Comparison of ENCODE assay signal across 18 cellular contexts in the genomic region with DNA sequence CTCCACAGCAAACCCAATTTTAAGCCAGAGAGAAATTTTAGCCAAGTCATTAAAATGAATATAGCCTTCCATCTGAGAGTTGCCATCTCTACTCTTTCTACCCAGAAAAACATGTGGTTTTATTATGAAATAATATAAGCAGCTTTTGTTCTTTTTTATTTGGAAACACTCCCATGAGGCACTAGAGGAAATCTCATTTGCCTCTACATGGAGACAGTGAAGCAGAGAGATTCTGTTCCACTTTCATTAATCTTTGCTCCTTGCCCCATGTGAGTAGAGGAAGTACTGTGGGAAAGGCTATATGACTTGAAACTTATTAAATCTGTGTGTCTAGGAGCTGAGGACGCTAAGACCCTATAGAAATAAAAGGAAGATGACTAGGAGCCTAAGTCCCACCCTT.
DNase-seq lines count a peak whose midpoint lies in the region; ATAC-seq and TF ChIP-seq lines count a peak whose summit lies in the region.
"Had no signal": no experiment of that assay in that cellular context is flagged by ENCODE, and none has a peak within 500 bp of the region (broad histone marks: within the 10 kb centered on the region; RNA-seq: fewer than 3 reads in every experiment).

No MANE protein-coding gene starts in this region.

- no peaks in the 10 kb centered on the region for H3K27me3 ChIP-seq in cardiac muscle cell
- H3K27me3 ChIP-seq in testis, result no peaks in the 10 kb centered on the region
- no peaks in the 10 kb centered on the region for H3K27me3 ChIP-seq in ascending aorta
- H3K27me3 ChIP-seq: SJSA1 had no signal

- ATAC-seq in Right ventricle myocardium superior (ENCODE audit: poor library complexity) (no peak), WTC11 (no peak)
- ATAC-seq: HepG2 had no signal

- CTCF ChIA-PET in WTC11 (lab: Charles Lee), result interaction anchor here (1.0 kb wide), 1 partner anchor 111 kb away, joined by 3 read pairs; a partner anchor contains a TSS

- 67 to 76% methylated on average over 1 of the region's 1 CpG for WGBS in testis, 2 donors

- POLR2A ChIA-PET in WTC11 (lab: Charles Lee), result no interaction called here

- H3K4me3 Mint-ChIP-seq in WTC11, result no peak overlapping the region
- H3K4me3 Mint-ChIP-seq in activated T-helper 1 cell treated with anti-CD3 and anti-CD28 coated beads, Interleukin-12 subunit alpha, Interleukin-12 subunit beta, Interleukin-2, Interleukin-4 antibody, amounts not matched to agents 30 ng/mL and 10 ng/mL and 1 ng/mL, durations not matched to agents 14 hours and 24 hours and 36 hours, result no peak overlapping the region

- no peaks in the 10 kb centered on the region for H3K9me3 ChIP-seq in cardiac muscle cell (ENCODE audit: low read depth)
- no peaks in the 10 kb centered on the region for H3K9me3 ChIP-seq in testis
- H3K9me3 ChIP-seq in ascending aorta, result no peaks in the 10 kb centered on the region
- H3K9me3 ChIP-seq: HAP-1, SJSA1 had no signal

- peak overlapping the region; percentile 91 for H3K27ac ChIP-seq in cardiac muscle cell
- no peak overlapping the region for H3K27ac ChIP-seq in testis
- H3K27ac ChIP-seq in ascending aorta, result no peak overlapping the region
- H3K27ac ChIP-seq: HL-60, SJSA1 had no signal

- intact Hi-C loops in Right ventricle myocardium superior (cut with DNase I), result no loop called here
- intact Hi-C loops in testis (cut with DNase I; ENCODE audit: low total_unique reads), result no loop called here
- intact Hi-C loops in activated T-helper 1 cell treated with anti-CD3 and anti-CD28 coated beads, Interleukin-12 subunit alpha, Interleukin-12 subunit beta, Interleukin-2, Interleukin-4 antibody, amounts not matched to agents 30 ng/mL and 10 ng/mL and 1 ng/mL, durations not matched to agents 14 hours and 24 hours and 36 hours (cut with micrococcal nuclease), result no loop called here
- intact Hi-C loops in ascending aorta (cut with DNase I), result loop anchor here (5.0 kb wide), 1 partner anchor 37 kb away; no protein-coding TSS in a partner anchor

- H3K4me1 ChIP-seq in cardiac muscle cell (ENCODE audit: low read depth) (peaks cover 81% of the 10 kb centered on the region), testis (no peaks in the 10 kb centered on the region), ascending aorta (no peaks in the 10 kb centered on the region)
- H3K4me1 ChIP-seq: HAP-1 had no signal

- no peaks in the 10 kb centered on the region for H3K27me3 Mint-ChIP-seq in WTC11 (ENCODE audit: low read depth)
- H3K27me3 Mint-ChIP-seq in activated T-helper 1 cell treated with anti-CD3 and anti-CD28 coated beads, Interleukin-12 subunit alpha, Interleukin-12 subunit beta, Interleukin-2, Interleukin-4 antibody, amounts not matched to agents 30 ng/mL and 10 ng/mL and 1 ng/mL, durations not matched to agents 14 hours and 24 hours and 36 hours (ENCODE audit: insufficient read depth), result no peaks in the 10 kb centered on the region

- H3K36me3 Mint-ChIP-seq in WTC11, result no peaks in the 10 kb centered on the region
- no peaks in the 10 kb centered on the region for H3K36me3 Mint-ChIP-seq in activated T-helper 1 cell treated with anti-CD3 and anti-CD28 coated beads, Interleukin-12 subunit alpha, Interleukin-12 subunit beta, Interleukin-2, Interleukin-4 antibody, amounts not matched to agents 30 ng/mL and 10 ng/mL and 1 ng/mL, durations not matched to agents 14 hours and 24 hours and 36 hours (ENCODE audit: low read depth)

- H3K27ac Mint-ChIP-seq in WTC11, result no peak overlapping the region
- no peak overlapping the region for H3K27ac Mint-ChIP-seq in activated T-helper 1 cell treated with anti-CD3 and anti-CD28 coated beads, Interleukin-12 subunit alpha, Interleukin-12 subunit beta, Interleukin-2, Interleukin-4 antibody, amounts not matched to agents 30 ng/mL and 10 ng/mL and 1 ng/mL, durations not matched to agents 14 hours and 24 hours and 36 hours

- H3K36me3 ChIP-seq in cardiac muscle cell, result no peaks in the 10 kb centered on the region
- H3K36me3 ChIP-seq in testis (ENCODE audit: low read depth, missing control alignments), result no peaks in the 10 kb centered on the region
- H3K36me3 ChIP-seq in ascending aorta, result no peaks in the 10 kb centered on the region
- H3K36me3 ChIP-seq: HAP-1, SJSA1 had no signal

- no peaks in the 10 kb centered on the region for H3K9me3 Mint-ChIP-seq in WTC11
- no peaks in the 10 kb centered on the region for H3K9me3 Mint-ChIP-seq in activated T-helper 1 cell treated with anti-CD3 and anti-CD28 coated beads, Interleukin-12 subunit alpha, Interleukin-12 subunit beta, Interleukin-2, Interleukin-4 antibody, amounts not matched to agents 30 ng/mL and 10 ng/mL and 1 ng/mL, durations not matched to agents 14 hours and 24 hours and 36 hours

- TF ChIP-seq CTCF in cardiac muscle cell (IDR thresholded peaks at IDR 0.05; ENCODE audit: low read depth, low read length) (no peak), WTC11 (IDR thresholded peaks at IDR 0.05) (no peak), testis (IDR thresholded peaks at IDR 0.05) (no peak), ascending aorta (IDR thresholded peaks at IDR 0.05) (no peak)

- H3K4me1 Mint-ChIP-seq in WTC11, result peaks cover 70% of the 10 kb centered on the region
- no peaks in the 10 kb centered on the region for H3K4me1 Mint-ChIP-seq in activated T-helper 1 cell treated with anti-CD3 and anti-CD28 coated beads, Interleukin-12 subunit alpha, Interleukin-12 subunit beta, Interleukin-2, Interleukin-4 antibody, amounts not matched to agents 30 ng/mL and 10 ng/mL and 1 ng/mL, durations not matched to agents 14 hours and 24 hours and 36 hours (ENCODE audit: low read depth)

- TF ChIP-seq POLR2A in testis (IDR thresholded peaks at IDR 0.05), result no peak

- DNase-seq in cardiac muscle cell (ENCODE audit: low read depth in 1 of 2, low spot score in 1 of 2), result no peak
- no peak for DNase-seq in Right ventricle myocardium superior
- DNase-seq in MV-4-11 (lab: John Stamatoyannopoulos, UW), result peak; percentile 2
- DNase-seq in fibroblast of peridontal ligament (ENCODE audit: extremely low read depth), result peak; percentile 32
- DNase-seq in WTC11 (ENCODE audit: low spot score), result no peak
- DNase-seq in testis, result no peak
- no peak for DNase-seq in activated T-helper 1 cell treated with anti-CD3 and anti-CD28 coated beads, Interleukin-12 subunit alpha, Interleukin-12 subunit beta, Interleukin-2, Interleukin-4 antibody, amounts not matched to agents 30 ng/mL and 10 ng/mL and 1 ng/mL, durations not matched to agents 14 hours and 24 hours and 36 hours (ENCODE audit: low spot score)
- no peak for DNase-seq in ascending aorta (ENCODE audit: low spot score in 2 of 2)
- DNase-seq: EL, KBM-7, NCI-H1092 treated with DMSO at 0.1 percent for 48 hours, NCI-H1436 treated with DMSO at 0.1 percent for 48 hours, NCI-H1930, NCI-H510A had no signal

- H3K4me3 ChIP-seq in cardiac muscle cell (no peak overlapping the region), testis (no peak overlapping the region), ascending aorta (no peak overlapping the region)
- H3K4me3 ChIP-seq: HAP-1, SJSA1 had no signal

TF ChIP-seq in WTC11, 78 proteins besides CTCF, POLR2A, EP300 and RAD21:
- no peak for TF ChIP-seq ETV6 (CRISPR knock-in tag; IDR thresholded peaks at IDR 0.05)
- TF ChIP-seq ZNF263 (CRISPR knock-in tag; IDR thresholded peaks at IDR 0.05; ENCODE audit: low read depth), result no peak
- no peak for TF ChIP-seq FOXP1 (CRISPR knock-in tag; IDR thresholded peaks at IDR 0.05; ENCODE audit: borderline replicate concordance)
- no peak for TF ChIP-seq NR2C2 (CRISPR knock-in tag; IDR thresholded peaks at IDR 0.05)
- TF ChIP-seq RORB (CRISPR knock-in tag; IDR thresholded peaks at IDR 0.05), result no peak
- no peak for TF ChIP-seq SMAD3 (CRISPR knock-in tag; IDR thresholded peaks at IDR 0.05; ENCODE audit: borderline replicate concordance)
- no peak for TF ChIP-seq NFE2L1 (CRISPR knock-in tag; IDR thresholded peaks at IDR 0.05)
- TF ChIP-seq GTF2I (CRISPR knock-in tag; conservative IDR thresholded peaks at IDR 0.05), result no peak
- no peak for TF ChIP-seq MYBL2 (CRISPR knock-in tag; IDR thresholded peaks at IDR 0.05)
- no peak for TF ChIP-seq ZNF219 (CRISPR knock-in tag; IDR thresholded peaks at IDR 0.05; ENCODE audit: borderline replicate concordance)
- TF ChIP-seq, protein P1, sequence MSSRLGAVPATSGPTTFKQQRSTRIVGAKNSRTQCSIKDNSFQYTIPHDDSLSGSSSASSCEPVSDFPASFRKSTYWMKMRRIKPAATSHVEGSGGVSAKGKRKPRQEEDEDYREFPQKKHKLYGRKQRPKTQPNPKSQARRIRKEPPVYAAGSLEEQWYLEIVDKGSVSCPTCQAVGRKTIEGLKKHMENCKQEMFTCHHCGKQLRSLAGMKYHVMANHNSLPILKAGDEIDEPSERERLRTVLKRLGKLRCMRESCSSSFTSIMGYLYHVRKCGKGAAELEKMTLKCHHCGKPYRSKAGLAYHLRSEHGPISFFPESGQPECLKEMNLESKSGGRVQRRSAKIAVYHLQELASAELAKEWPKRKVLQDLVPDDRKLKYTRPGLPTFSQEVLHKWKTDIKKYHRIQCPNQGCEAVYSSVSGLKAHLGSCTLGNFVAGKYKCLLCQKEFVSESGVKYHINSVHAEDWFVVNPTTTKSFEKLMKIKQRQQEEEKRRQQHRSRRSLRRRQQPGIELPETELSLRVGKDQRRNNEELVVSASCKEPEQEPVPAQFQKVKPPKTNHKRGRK (CRISPR knock-in tag; IDR thresholded peaks at IDR 0.05; ENCODE audit: borderline replicate concordance), result no peak

Comparison
In these comparisons a context has a peak if more than half of its experiments do, and no peak if none do; other contexts are left out.
1. DNase-seq: peak in MV-4-11 (single experiment) and fibroblast of peridontal ligament (single experiment); none in cardiac muscle cell (0 of 2), Right ventricle myocardium superior (single experiment), WTC11 (single experiment), testis (single experiment), activated T-helper 1 cell treated with anti-CD3 and anti-CD28 coated beads, Interleukin-12 subunit alpha, Interleukin-12 subunit beta, Interleukin-2, Interleukin-4 antibody, amounts not matched to agents 30 ng/mL and 10 ng/mL and 1 ng/mL, durations not matched to agents 14 hours and 24 hours and 36 hours (single experiment) and ascending aorta (0 of 2).